ENCODE assay signal across 8 cellular contexts in the genomic region with DNA sequence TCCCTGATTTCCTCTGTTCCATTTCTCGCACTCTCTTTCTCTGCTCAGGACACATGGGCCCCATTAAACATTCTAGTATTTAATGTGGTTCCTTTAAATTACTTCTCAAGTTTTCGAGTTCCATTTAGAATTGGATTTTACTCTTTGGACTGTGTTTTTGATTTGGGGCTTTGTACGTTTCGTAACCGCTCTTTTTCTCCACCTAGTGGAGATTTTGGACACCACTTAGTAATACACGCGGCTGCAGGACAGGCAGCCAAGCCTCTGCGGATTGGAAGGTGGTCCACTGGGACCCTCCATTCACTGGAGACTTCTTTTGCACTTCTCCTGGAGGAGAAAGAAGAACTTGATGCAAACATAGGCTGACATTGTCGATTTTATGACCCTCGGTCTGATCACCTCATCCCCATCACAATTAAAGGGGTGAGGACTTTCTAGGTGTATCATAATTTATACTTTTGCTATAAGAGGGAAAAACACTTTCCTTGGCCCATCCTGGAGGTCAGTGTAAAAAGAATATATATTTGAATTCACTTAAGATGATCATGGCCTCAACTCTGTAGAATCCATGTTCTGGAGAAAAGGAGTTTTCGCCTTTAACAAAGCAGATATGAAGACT.
DNase-seq lines count a peak whose midpoint lies in the region; TF ChIP-seq lines count a peak whose summit lies in the region.

No MANE protein-coding gene starts in this region.

- peak; percentile 66 for TF ChIP-seq CTCF in cardiac fibroblast (IDR thresholded peaks at IDR 0.05; ENCODE audit: low read depth, low read length)
- TF ChIP-seq CTCF in kidney epithelial cell (IDR thresholded peaks at IDR 0.05; ENCODE audit: insufficient read depth, low read length, poor library complexity, severe bottlenecking) = peak; percentile 58
- TF ChIP-seq CTCF in tibial nerve (IDR thresholded peaks at IDR 0.05) = peak; percentile 35 to 62 (median 53)

- no peak overlapping the region for H3K27ac Mint-ChIP-seq in activated naive CD4-positive, alpha-beta T cell treated with anti-CD3 and anti-CD28 coated beads, Interleukin-2, amount 50 U/mL, for 24 hours

- no peak for DNase-seq in activated naive CD4-positive, alpha-beta T cell treated with Interleukin-2 at 50 U/mL for 16 hours
- DNase-seq in NCI-H1694 treated with DMSO at 0.1 percent for 48 hours (lab: John Stamatoyannopoulos, UW) = peak; percentile 77
- peak; percentile 36 to 53 for DNase-seq in cardiac fibroblast (ENCODE audit: low read depth in 2 of 2)
- no peak for DNase-seq in kidney epithelial cell (ENCODE audit: low read depth)
- peak in 1 of 2 donors; percentile 20 for DNase-seq in tibial nerve (ENCODE audit: low spot score in 2 of 2)
- DNase-seq in activated naive CD4-positive, alpha-beta T cell treated with anti-CD3 and anti-CD28 coated beads, Interleukin-2, amount 50 U/mL, for 16 hours = no peak
- no peak for DNase-seq in NCI-H526 treated with DMSO at 0.1 percent for 48 hours (lab: John Stamatoyannopoulos, UW)

- 11% methylated on average over 11 of the region's 11 CpGs for WGBS in tibial nerve, 2 donors

- no peaks in the 10 kb centered on the region for H3K9me3 ChIP-seq in tibial nerve

- H3K27me3 ChIP-seq in kidney epithelial cell (ENCODE audit: control insufficient read depth, insufficient read depth, low read length) (no peaks in the 10 kb centered on the region), tibial nerve (peaks cover 0 to 51% of the 10 kb centered on the region in 2 donors)

- H3K4me1 Mint-ChIP-seq in activated naive CD4-positive, alpha-beta T cell treated with anti-CD3 and anti-CD28 coated beads, Interleukin-2, amount 50 U/mL, for 24 hours = peaks cover 29% of the 10 kb centered on the region

- H3K4me1 ChIP-seq in tibial nerve = peaks cover 0 to 11% (median 2%) of the 10 kb centered on the region in 4 donors

- H3K9me3 Mint-ChIP-seq in activated naive CD4-positive, alpha-beta T cell treated with anti-CD3 and anti-CD28 coated beads, Interleukin-2, amount 50 U/mL, for 24 hours = no peaks in the 10 kb centered on the region

- no peaks in the 10 kb centered on the region for H3K36me3 Mint-ChIP-seq in activated naive CD4-positive, alpha-beta T cell treated with anti-CD3 and anti-CD28 coated beads, Interleukin-2, amount 50 U/mL, for 24 hours

- peak overlapping the region; percentile 89 for H3K4me3 Mint-ChIP-seq in activated naive CD4-positive, alpha-beta T cell treated with anti-CD3 and anti-CD28 coated beads, Interleukin-2, amount 50 U/mL, for 24 hours

- no peaks in the 10 kb centered on the region for H3K36me3 ChIP-seq in kidney epithelial cell (ENCODE audit: control insufficient read depth, insufficient read depth, low read length)
- H3K36me3 ChIP-seq in tibial nerve = no peaks in the 10 kb centered on the region

- no peak overlapping the region for H3K27ac ChIP-seq in tibial nerve

- TF ChIP-seq POLR2A in tibial nerve (IDR thresholded peaks at IDR 0.05) = no peak

- peaks cover 19% of the 10 kb centered on the region for H3K27me3 Mint-ChIP-seq in activated naive CD4-positive, alpha-beta T cell treated with anti-CD3 and anti-CD28 coated beads, Interleukin-2, amount 50 U/mL, for 24 hours

- H3K4me3 ChIP-seq in cardiac fibroblast (replicated peaks in 1 of 2; ENCODE audit: low read depth in 2 of 2, low read length in 2 of 2) (no peak overlapping the region), kidney epithelial cell (ENCODE audit: low read depth, low read length) (peak overlapping the region; percentile 0), tibial nerve (peak overlapping the region in 2 of 4 donors; percentile 27 to 31)

- TF ChIP-seq EP300 in tibial nerve (IDR thresholded peaks at IDR 0.05) = no peak

Comparison
In these comparisons a context has a peak if more than half of its experiments do, and no peak if none do; other contexts are left out.
1. DNase-seq: peak in NCI-H1694 treated with DMSO at 0.1 percent for 48 hours (single experiment) and cardiac fibroblast (2 of 2); none in activated naive CD4-positive, alpha-beta T cell treated with Interleukin-2 at 50 U/mL for 16 hours (single experiment), kidney epithelial cell (single experiment), activated naive CD4-positive, alpha-beta T cell treated with anti-CD3 and anti-CD28 coated beads, Interleukin-2, amount 50 U/mL, for 16 hours (single experiment) and NCI-H526 treated with DMSO at 0.1 percent for 48 hours (single experiment).
2. Peak in every context shown above with its lines, with median percentiles within 50 percentile points of each other: CTCF ChIP-seq.